ENCODE assay signal across 9 cellular contexts in the genomic region with DNA sequence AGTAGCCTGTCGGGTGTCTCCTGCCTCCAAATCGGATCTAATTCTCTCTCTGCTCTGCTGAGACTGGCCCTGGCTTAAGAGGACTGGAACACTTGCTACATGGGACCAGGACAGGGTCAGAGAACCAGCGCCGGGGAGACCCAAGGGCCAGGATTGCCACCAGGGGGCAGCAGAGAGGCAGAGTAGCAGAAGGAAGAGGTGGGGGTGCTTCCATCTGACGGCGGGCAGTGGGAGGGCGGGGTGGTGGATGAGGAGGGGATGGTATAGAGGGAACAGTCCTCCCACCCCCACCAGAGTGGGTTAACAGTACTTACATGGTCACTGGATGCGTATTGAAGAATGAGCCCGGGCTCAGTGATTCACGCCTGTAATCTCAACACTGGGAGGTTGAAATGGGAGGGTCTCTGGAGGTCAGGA. TPM values are rescaled to one million over a fixed set of nuclear protein-coding genes. Genes with fewer than 3 reads are reported as not detected.
A peak's percentile ranks its signal among the peaks of the same experiment; 100 is the strongest.
DNase-seq lines count a peak whose midpoint lies in the region; ATAC-seq and TF ChIP-seq lines count a peak whose summit lies in the region.
"Had no signal": no experiment of that assay in that cellular context is flagged by ENCODE, and none has a peak within 500 bp of the region (broad histone marks: within the 10 kb centered on the region; RNA-seq: fewer than 3 reads in every experiment).

No MANE protein-coding gene starts in this region.

- H3K4me3 ChIP-seq in cardiac fibroblast (replicated peaks in 1 of 2; ENCODE audit: low read depth in 2 of 2, low read length in 2 of 2) (no peak overlapping the region), kidney epithelial cell (ENCODE audit: low read depth, low read length) (no peak overlapping the region)
- H3K4me3 ChIP-seq: BLaER1 had no signal

- ATAC-seq in GM18909 (IDR thresholded peaks at IDR 0.05; ENCODE audit: poor library complexity, unreplicated experiment), result no peak

- H3K36me3 ChIP-seq in kidney epithelial cell (ENCODE audit: control insufficient read depth, insufficient read depth, low read length), result no peaks in the 10 kb centered on the region

- H3K27me3 ChIP-seq in kidney epithelial cell (ENCODE audit: control insufficient read depth, insufficient read depth, low read length), result no peaks in the 10 kb centered on the region
- H3K27me3 ChIP-seq: BLaER1 had no signal

- peak; percentile 93 for TF ChIP-seq CTCF in cardiac fibroblast (IDR thresholded peaks at IDR 0.05; ENCODE audit: low read depth, low read length)
- TF ChIP-seq CTCF in kidney epithelial cell (IDR thresholded peaks at IDR 0.05; ENCODE audit: insufficient read depth, low read length, poor library complexity, severe bottlenecking), result peak; percentile 93

- DNase-seq in NCI-H1417 (lab: John Stamatoyannopoulos, UW), result peak; percentile 35 to 59 (median 56)
- no peak for DNase-seq in NCI-H1417 treated with DMSO at 0.1 percent for 48 hours (lab: John Stamatoyannopoulos, UW)
- DNase-seq in NCI-H146 treated with DMSO at 0.1 percent for 48 hours (lab: John Stamatoyannopoulos, UW; ENCODE audit: unreplicated experiment), result peak; percentile 56
- peak; percentile 70 for DNase-seq in activated CD4-positive, CD25-positive, alpha-beta regulatory T cell treated with anti-CD3 and anti-CD28 coated beads, Interleukin-2, amount 50 U/mL, for 16 hours (ENCODE audit: low read depth, low spot score)
- DNase-seq in cardiac fibroblast (ENCODE audit: low read depth in 2 of 2), result peak; percentile 71 to 78
- DNase-seq in kidney epithelial cell (ENCODE audit: low read depth), result no peak
- DNase-seq in stimulated activated CD4-positive, alpha-beta T cell treated with anti-CD3 and anti-CD28 coated beads, Interleukin-2, amount 100 ng/mL, for 4 hours (ENCODE audit: low read depth), result peak; percentile 78

RNA-seq across cellular contexts. Expression of a gene that starts 11.9 kb away (rescaled TPM):
- 166 and 233 TPM in 2 replicates for total RNA-seq in kidney epithelial cell

RNA-seq across cellular contexts. Expression of a gene that starts 13.9 kb away (rescaled TPM):
- total RNA-seq in kidney epithelial cell, result not detected in 2 replicates

RNA-seq across cellular contexts. Expression of a gene that starts 31.3 kb away (rescaled TPM):
- not detected in 2 replicates for total RNA-seq in kidney epithelial cell

RNA-seq across cellular contexts. Expression of a gene that starts 45.1 kb away (rescaled TPM):
- total RNA-seq in kidney epithelial cell, result 358 and 380 TPM in 2 replicates

Comparison
In these comparisons a context has a peak if more than half of its experiments do, and no peak if none do; other contexts are left out.
1. DNase-seq: peak in NCI-H1417 (3 of 3), NCI-H146 treated with DMSO at 0.1 percent for 48 hours (single experiment), activated CD4-positive, CD25-positive, alpha-beta regulatory T cell treated with anti-CD3 and anti-CD28 coated beads, Interleukin-2, amount 50 U/mL, for 16 hours (single experiment), cardiac fibroblast (2 of 2) and stimulated activated CD4-positive, alpha-beta T cell treated with anti-CD3 and anti-CD28 coated beads, Interleukin-2, amount 100 ng/mL, for 4 hours (single experiment); none in NCI-H1417 treated with DMSO at 0.1 percent for 48 hours (single experiment) and kidney epithelial cell (single experiment).